17 cellular contexts compared by ENCODE assay signal in genomic region chr6:71476872-71477271, GRCh38.
"Had no signal": no experiment of that assay in that cellular context is flagged by ENCODE, and none has a peak within 500 bp of the region (broad histone marks: within the 10 kb centered on the region; RNA-seq: fewer than 3 reads in every experiment).

No MANE protein-coding gene starts in this region.

- H3K27me3 ChIP-seq: ovary, testis had no signal

- ATAC-seq: activated CD8-positive, alpha-beta T cell treated with anti-CD3 and anti-CD28 coated beads, Interleukin-2, amount 10 ng/mL, durations not matched to agents 7 days and 5 days; activated naive CD8-positive, alpha-beta T cell treated with anti-CD3 and anti-CD28 coated beads, Interleukin-2, amount 50 U/mL, for 24 hours had no signal

- H3K4me3 ChIP-seq: coronary artery, ovary, testis had no signal

- H3K4me1 Mint-ChIP-seq: activated naive CD8-positive, alpha-beta T cell treated with anti-CD3 and anti-CD28 coated beads, Interleukin-2, amount 50 U/mL, for 24 hours had no signal

- H3K4me1 ChIP-seq: testis had no signal

- H3K27ac ChIP-seq: coronary artery, ovary, testis had no signal

- H3K4me3 Mint-ChIP-seq: activated CD8-positive, alpha-beta T cell treated with anti-CD3 and anti-CD28 coated beads, Interleukin-2, amount 10 ng/mL, durations not matched to agents 7 days and 5 days; activated naive CD8-positive, alpha-beta T cell treated with anti-CD3 and anti-CD28 coated beads, Interleukin-2, amount 50 U/mL, for 24 hours; activated T-helper 1 cell treated with anti-CD3 and anti-CD28 coated beads, Interleukin-12 subunit alpha, Interleukin-12 subunit beta, Interleukin-2, Interleukin-4 antibody, amounts not matched to agents 30 ng/mL and 10 ng/mL and 1 ng/mL, durations not matched to agents 14 hours and 24 hours and 36 hours; nephron; stimulated activated naive CD8-positive, alpha-beta T cell treated with anti-CD3 and anti-CD28 coated beads, Interleukin-15, Interleukin-2, amounts not matched to agents 100 ng/mL and 50 ng/mL, for 24 hours; T-helper 1 cell treated with Interleukin-12 subunit alpha and Interleukin-12 subunit beta and Interleukin-4 antibody, amounts not matched to agents 30 μg/mL and 1 μg/mL, for 36 hours had no signal

- H3K9me3 Mint-ChIP-seq: activated naive CD8-positive, alpha-beta T cell treated with anti-CD3 and anti-CD28 coated beads, Interleukin-2, amount 50 U/mL, for 24 hours; activated T-helper 1 cell treated with anti-CD3 and anti-CD28 coated beads, Interleukin-12 subunit alpha, Interleukin-12 subunit beta, Interleukin-2, Interleukin-4 antibody, amounts not matched to agents 30 ng/mL and 10 ng/mL and 1 ng/mL, durations not matched to agents 14 hours and 24 hours and 36 hours; nephron; stimulated activated naive CD8-positive, alpha-beta T cell treated with anti-CD3 and anti-CD28 coated beads, Interleukin-15, Interleukin-2, amounts not matched to agents 100 ng/mL and 50 ng/mL, for 24 hours; T-helper 1 cell treated with Interleukin-12 subunit alpha and Interleukin-12 subunit beta and Interleukin-4 antibody, amounts not matched to agents 30 μg/mL and 1 μg/mL, for 36 hours had no signal

- H3K36me3 ChIP-seq: ovary had no signal

- DNase-seq: activated CD4-positive, alpha-beta T cell treated with anti-CD3 and anti-CD28 coated beads for 48 hours; activated CD8-positive, alpha-beta memory T cell treated with anti-CD3 and anti-CD28 coated beads, Interleukin-2, amount 50 U/mL, for 48 hours; activated CD8-positive, alpha-beta T cell treated with anti-CD3 and anti-CD28 coated beads, Interleukin-2, amount 10 ng/mL, durations not matched to agents 7 days and 5 days; activated naive CD4-positive, alpha-beta T cell treated with Interleukin-2 at 50 U/mL for 16 hours; activated naive CD8-positive, alpha-beta T cell treated with anti-CD3 and anti-CD28 coated beads, Interleukin-2, amount 50 U/mL, for 24 hours; caudate nucleus; effector CD4-positive, alpha-beta T cell; hypothalamus; ovary; stimulated activated CD4-positive, alpha-beta T cell treated with anti-CD3 and anti-CD28 coated beads, Interleukin-15, amount 100 ng/mL, for 24 hours; stimulated activated CD4-positive, alpha-beta T cell treated with anti-CD3 and anti-CD28 coated beads, Interleukin-4, amount 100 ng/mL, for 24 hours; testis had no signal

- H3K27ac Mint-ChIP-seq: activated CD8-positive, alpha-beta T cell treated with anti-CD3 and anti-CD28 coated beads, Interleukin-2, amount 10 ng/mL, durations not matched to agents 7 days and 5 days; activated naive CD8-positive, alpha-beta T cell treated with anti-CD3 and anti-CD28 coated beads, Interleukin-2, amount 50 U/mL, for 24 hours; activated T-helper 1 cell treated with anti-CD3 and anti-CD28 coated beads, Interleukin-12 subunit alpha, Interleukin-12 subunit beta, Interleukin-2, Interleukin-4 antibody, amounts not matched to agents 30 ng/mL and 10 ng/mL and 1 ng/mL, durations not matched to agents 14 hours and 24 hours and 36 hours; stimulated activated naive CD8-positive, alpha-beta T cell treated with anti-CD3 and anti-CD28 coated beads, Interleukin-15, Interleukin-2, amounts not matched to agents 100 ng/mL and 50 ng/mL, for 24 hours; T-helper 1 cell treated with Interleukin-12 subunit alpha and Interleukin-12 subunit beta and Interleukin-4 antibody, amounts not matched to agents 30 μg/mL and 1 μg/mL, for 36 hours had no signal

- H3K9me3 ChIP-seq: ovary, testis had no signal
